In the genomic region with DNA sequence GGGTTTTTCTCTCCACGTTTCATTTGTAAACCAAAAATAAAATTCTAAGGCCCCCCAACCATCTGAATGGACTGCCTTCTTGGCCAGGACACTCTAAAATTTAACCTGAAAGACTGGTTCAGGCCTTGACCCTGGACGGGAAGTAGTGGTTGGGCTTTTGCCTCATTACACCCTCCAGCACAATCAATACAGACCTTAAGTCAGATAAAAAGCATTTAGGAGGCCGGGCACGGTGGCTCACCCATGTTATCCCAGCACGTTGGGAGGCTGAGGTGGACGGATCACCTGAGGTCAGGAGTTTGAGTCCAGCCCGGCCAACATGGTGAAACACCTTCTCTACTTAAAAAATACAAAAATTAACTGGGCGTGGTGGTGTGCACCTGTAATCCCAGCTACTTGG, we compare ENCODE assay signal across 32 cellular contexts.
"Had no signal": no experiment of that assay in that cellular context is flagged by ENCODE, and none has a peak within 500 bp of the region (broad histone marks: within the 10 kb centered on the region; RNA-seq: fewer than 3 reads in every experiment).

No MANE protein-coding gene starts in this region.

- DNase-seq: Kasumi-1, MG63, MM.1S, MV-4-11, NCI-H1048, NCI-H1092, NCI-H1092 treated with DMSO at 0.1 percent for 48 hours, NCI-H1105, NCI-H1105 treated with DMSO at 0.1 percent for 48 hours, NCI-H1417, NCI-H1417 treated with DMSO at 0.1 percent for 48 hours, NCI-H1436, NCI-H146, NCI-H1694, NCI-H1694 treated with DMSO at 0.1 percent for 48 hours, NCI-H187, NCI-H187 treated with DMSO at 0.1 percent for 48 hours, NCI-H1930, NCI-H2029, NCI-H2029 treated with DMSO at 0.1 percent for 48 hours, NCI-H2081, NCI-H2081 treated with DMSO at 0.1 percent for 48 hours, NCI-H2107, NCI-H2171, NCI-H2171 treated with DMSO at 0.1 percent for 48 hours, NCI-H2227 treated with DMSO at 0.1 percent for 48 hours, NCI-H345, NCI-H446, NCI-H446 treated with DMSO at 0.1 percent for 48 hours, NCI-H510A, NCI-H510A treated with DMSO at 0.1 percent for 48 hours, NCI-H524 had no signal
